ENCODE assay signal across 8 cellular contexts in genomic region chr17:56979091-56979480, GRCh38. TPM values are rescaled to one million over a fixed set of nuclear protein-coding genes. Genes with fewer than 3 reads are reported as not detected.
DNase-seq lines count a peak whose midpoint lies in the region; ATAC-seq and TF ChIP-seq lines count a peak whose summit lies in the region.

No MANE protein-coding gene starts in this region.

- H3K36me3 Mint-ChIP-seq in T-cell = peaks cover 2% of the 10 kb centered on the region

- peaks cover 4 to 43% (median 12%) of the 10 kb centered on the region in 9 donors for H3K4me1 ChIP-seq in heart right ventricle
- peaks cover 12% of the 10 kb centered on the region for H3K4me1 ChIP-seq in iPS-15b (ENCODE audit: control insufficient read depth, insufficient read depth, low read length)
- H3K4me1 ChIP-seq in upper lobe of right lung = peaks cover 5% of the 10 kb centered on the region
- peaks cover 0 to 10% of the 10 kb centered on the region in 2 donors for H3K4me1 ChIP-seq in ascending aorta

- H3K4me3 Mint-ChIP-seq in T-cell = peak overlapping the region; percentile 86 to 91 (median 87)

- peak overlapping the region in 7 of 10 donors; percentile 35 to 69 (median 55) for H3K27ac ChIP-seq in heart right ventricle
- no peak overlapping the region for H3K27ac ChIP-seq in upper lobe of right lung
- peak overlapping the region in 1 of 2 donors; percentile 46 for H3K27ac ChIP-seq in ascending aorta

- H3K27ac Mint-ChIP-seq in T-cell = peak overlapping the region; percentile 75 to 86

- CTCF ChIA-PET in T-cell (lab: Charles Lee) = interaction anchor here (0.6 to 1.6 kb wide), 3 partner anchors 12 to 1374 kb away, joined by 3 to 6 read pairs (median 5); partner anchors contain the start of gene COIL (in 1 of the 2)

- H3K27me3 ChIP-seq in heart right ventricle (no peaks in the 10 kb centered on the region), iPS-15b (ENCODE audit: control insufficient read depth, insufficient read depth, low read length) (no peaks in the 10 kb centered on the region), upper lobe of right lung (no peaks in the 10 kb centered on the region), ascending aorta (no peaks in the 10 kb centered on the region)

- no peaks in the 10 kb centered on the region for H3K27me3 Mint-ChIP-seq in T-cell

- H3K4me3 ChIP-seq in heart right ventricle = peak overlapping the region in 7 of 10 donors; percentile 55 to 77 (median 70)
- peak overlapping the region; percentile 82 for H3K4me3 ChIP-seq in iPS-15b (ENCODE audit: low read depth, low read length)
- H3K4me3 ChIP-seq in upper lobe of right lung = peak overlapping the region; percentile 65
- H3K4me3 ChIP-seq in ascending aorta = peak overlapping the region in 1 of 2 donors; percentile 60

- ATAC-seq in heart right ventricle = no peak
- ATAC-seq in Right ventricle myocardium superior (ENCODE audit: poor library complexity) = no peak
- no peak for ATAC-seq in T-cell (replicated peaks in 1 of 4)
- no peak for ATAC-seq in upper lobe of right lung

- DNase-seq in heart right ventricle (no peak), Right ventricle myocardium superior (no peak), T-cell (no peak), upper lobe of right lung (no peak), iPS-NIHi11 (ENCODE audit: low spot score) (no peak), ascending aorta (ENCODE audit: low spot score in 2 of 2) (no peak), posterior vena cava (ENCODE audit: low spot score) (no peak)

- 44 to 50% methylated on average over 3 of the region's 3 CpGs for WGBS in heart right ventricle, 2 donors

- TF ChIP-seq CTCF in heart right ventricle (IDR thresholded peaks at IDR 0.05) = no peak
- no peak for TF ChIP-seq CTCF in upper lobe of right lung (IDR thresholded peaks at IDR 0.05)
- TF ChIP-seq CTCF in ascending aorta (IDR thresholded peaks at IDR 0.05) = no peak

- intact Hi-C loops in heart right ventricle (cut with DNase I) (loop anchor here in 1 of 10 donors (5.0 kb wide), 1 partner anchor 103 kb away; no protein-coding TSS in a partner anchor), Right ventricle myocardium superior (cut with DNase I) (no loop called here), upper lobe of right lung (cut with DNase I) (no loop called here), ascending aorta (cut with DNase I) (loop anchor here (2.0 to 10.0 kb wide), 3 partner anchors 18 to 1106 kb away; partner anchors contain the start of genes COIL, DYNLL2 and TRIM25), posterior vena cava (cut with DNase I) (no loop called here)

- H3K9me3 Mint-ChIP-seq in T-cell = no peaks in the 10 kb centered on the region

- H3K36me3 ChIP-seq in heart right ventricle (peaks cover 0 to 31% (median 7%) of the 10 kb centered on the region in 9 donors), iPS-15b (ENCODE audit: control insufficient read depth, insufficient read depth, low read length) (peaks cover 4% of the 10 kb centered on the region), upper lobe of right lung (peaks cover 3% of the 10 kb centered on the region), ascending aorta (peaks cover 11 to 12% of the 10 kb centered on the region in 2 donors)

- no peak overlapping the region for H3K9ac ChIP-seq in iPS-15b (ENCODE audit: low read depth, low read length)

- H3K4me1 Mint-ChIP-seq in T-cell = peaks cover 17 to 26% (median 22%) of the 10 kb centered on the region in 3 donors

- POLR2A ChIA-PET in T-cell (lab: Charles Lee) = interaction anchor here (0.6 kb wide), 3 partner anchors 33 to 278 kb away, joined by 3 read pairs; partner anchors contain the start of gene TRIM25 (in 1 of the 2)

- H3K9me3 ChIP-seq in heart right ventricle (no peaks in the 10 kb centered on the region), iPS-15b (ENCODE audit: control insufficient read depth, insufficient read depth, low read length) (no peaks in the 10 kb centered on the region), upper lobe of right lung (no peaks in the 10 kb centered on the region), ascending aorta (no peaks in the 10 kb centered on the region)

RNA-seq across cellular contexts. Expression of gene SCPEP1, which starts 1.2 kb away (rescaled TPM):
- total RNA-seq in heart right ventricle (100 to 1,000 TPM in 1 of 10 donors, 10 to 100 TPM in 9; 39.2 to 144 (median 47.9) TPM), Right ventricle myocardium superior (88.4 TPM), T-cell (10 to 100 TPM; 18.4 to 24.2 (median 22.4) TPM), upper lobe of right lung (176 TPM), ascending aorta (76.2 TPM), posterior vena cava (10 to 100 TPM; 71.8 to 85.0 TPM)
- 100 to 1,000 TPM in 1 of 2 donors, 10 to 100 TPM in 1; 26.0 to 229 TPM for polyA plus RNA-seq in heart right ventricle

RNA-seq across cellular contexts. Expression of gene COIL, which starts 18.2 kb away (rescaled TPM):
- total RNA-seq in heart right ventricle (10 to 100 TPM in 1 of 10 donors, 1 to 10 TPM in 9; 6.7 to 10.3 (median 8.5) TPM), Right ventricle myocardium superior (8.0 TPM), T-cell (10 to 100 TPM; 14.7 to 19.2 (median 15.7) TPM), upper lobe of right lung (13.3 TPM), ascending aorta (4.8 TPM), posterior vena cava (1 to 10 TPM; 9.4 to 9.5 TPM)
- 1 to 10 TPM; 5.2 to 6.8 TPM for polyA plus RNA-seq in heart right ventricle
